ENCODE assay signal across 2 cellular contexts in genomic region chr16:28890355-28890754, GRCh38.
A peak's percentile ranks its signal among the peaks of the same experiment; 100 is the strongest.
TF ChIP-seq lines count a peak whose summit lies in the region.

No MANE protein-coding gene starts in this region.

TF ChIP-seq in HEK293, 187 proteins besides CTCF, POLR2A, EP300 and RAD21:
- peak; percentile 51; the same call in 1 of the 2 replicates for TF ChIP-seq ZNF121 (tag by site-specific recombination; IDR thresholded peaks at IDR 0.05)

TF ChIP-seq in HepG2, 621 proteins besides CTCF, POLR2A, EP300 and RAD21:
- peak; percentile 69 for TF ChIP-seq ZNF121 (CRISPR knock-in tag; IDR thresholded peaks at IDR 0.05)
TF ChIP-seq in HepG2: peak in this region for 1; not testable (repeated sequence) for 620.
